8 cellular contexts compared by ENCODE assay signal in the genomic region with DNA sequence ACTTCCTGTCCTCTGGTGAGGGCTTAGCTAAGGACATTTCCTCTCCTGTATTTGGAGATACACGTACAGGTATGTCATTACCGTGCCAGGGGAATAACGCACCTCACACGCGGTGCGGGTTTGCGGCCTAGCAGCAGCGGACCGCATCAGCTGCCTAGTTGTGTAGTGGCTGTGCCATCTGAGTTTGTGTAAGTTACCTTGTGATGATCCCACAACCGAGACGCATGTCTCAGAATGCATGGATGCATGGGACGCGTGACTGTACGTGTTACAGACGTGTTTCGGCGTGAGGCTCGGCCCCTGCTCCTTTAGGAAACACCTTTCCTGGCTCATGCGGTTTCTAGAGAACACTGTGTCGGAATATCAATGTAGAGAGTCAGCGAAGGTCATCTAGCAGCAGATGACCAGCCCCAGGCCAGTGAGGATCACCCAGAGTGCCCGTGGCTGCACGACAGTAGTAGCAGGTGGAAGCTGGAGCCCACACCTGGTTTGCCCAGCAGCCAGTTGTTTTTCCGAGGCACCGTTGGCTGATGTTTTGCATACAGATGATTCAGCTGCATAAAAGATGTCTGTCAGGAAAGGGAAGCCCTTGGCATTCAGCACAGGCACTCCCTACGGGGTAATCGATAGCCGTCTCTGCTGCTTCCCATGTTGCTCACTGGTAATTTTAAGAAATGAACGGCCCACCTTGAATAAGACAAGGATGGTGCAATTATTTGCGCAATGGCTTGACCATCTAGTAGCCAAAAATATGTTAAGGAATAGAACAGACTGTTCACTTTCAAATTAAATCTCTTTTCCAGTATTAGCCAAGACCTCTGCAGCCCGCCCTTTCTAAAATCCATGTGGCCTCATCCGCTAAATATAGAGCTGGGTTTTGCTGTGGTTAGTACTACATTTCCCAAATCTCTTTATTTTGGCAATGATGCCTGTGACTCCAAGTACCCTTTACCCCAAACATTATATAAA. TPM values are rescaled to one million over a fixed set of nuclear protein-coding genes. Genes with fewer than 3 reads are reported as not detected.
DNase-seq lines count a peak whose midpoint lies in the region; TF ChIP-seq lines count a peak whose summit lies in the region.

No MANE protein-coding gene starts in this region.

- H3K4me3 ChIP-seq in LNCaP clone FGC (ENCODE audit: low read depth, low read length) (peak overlapping the region; percentile 79), iPS-11a (ENCODE audit: low read depth, low read length) (peak overlapping the region; percentile 62)

- no peak for DNase-seq in T-helper 2 cell treated with Interferon-gamma antibody and Interleukin-4, amounts not matched to agents 5 μg/mL and 100 μg/mL, for 36 hours (ENCODE audit: low spot score)
- DNase-seq in T-helper 2 cell (no peak), LNCaP clone FGC (ENCODE audit: low read depth) (no peak), retina (no peak), superior temporal gyrus (ENCODE audit: extremely low spot score) (no peak)
- no peak for DNase-seq in activated naive CD8-positive, alpha-beta T cell treated with anti-CD3 and anti-CD28 coated beads for 36 hours
- DNase-seq in stimulated activated CD4-positive, alpha-beta T cell treated with anti-CD3 and anti-CD28 coated beads, Interleukin-4, amount 100 ng/mL, for 24 hours: peak; percentile 11

- H3K4me3 Mint-ChIP-seq in T-helper 2 cell treated with Interferon-gamma antibody and Interleukin-4, amounts not matched to agents 5 μg/mL and 100 μg/mL, for 36 hours: peak overlapping the region; percentile 91
- H3K4me3 Mint-ChIP-seq in activated naive CD8-positive, alpha-beta T cell treated with anti-CD3 and anti-CD28 coated beads for 36 hours: peak overlapping the region; percentile 85

- H3K4me1 Mint-ChIP-seq in T-helper 2 cell treated with Interferon-gamma antibody and Interleukin-4, amounts not matched to agents 5 μg/mL and 100 μg/mL, for 36 hours (ENCODE audit: low read depth): peaks cover 20% of the 10 kb centered on the region
- H3K4me1 Mint-ChIP-seq in activated naive CD8-positive, alpha-beta T cell treated with anti-CD3 and anti-CD28 coated beads for 36 hours: peaks cover 21% of the 10 kb centered on the region

- TF ChIP-seq CTCF in LNCaP clone FGC (IDR thresholded peaks at IDR 0.05; ENCODE audit: control insufficient read depth, extremely low read depth, insufficient read depth): no peak

- H3K36me3 Mint-ChIP-seq in T-helper 2 cell treated with Interferon-gamma antibody and Interleukin-4, amounts not matched to agents 5 μg/mL and 100 μg/mL, for 36 hours (ENCODE audit: low read depth): no peaks in the 10 kb centered on the region
- no peaks in the 10 kb centered on the region for H3K36me3 Mint-ChIP-seq in activated naive CD8-positive, alpha-beta T cell treated with anti-CD3 and anti-CD28 coated beads for 36 hours

- H3K27me3 Mint-ChIP-seq in T-helper 2 cell treated with Interferon-gamma antibody and Interleukin-4, amounts not matched to agents 5 μg/mL and 100 μg/mL, for 36 hours (ENCODE audit: low read depth): peaks cover 36% of the 10 kb centered on the region
- H3K27me3 Mint-ChIP-seq in activated naive CD8-positive, alpha-beta T cell treated with anti-CD3 and anti-CD28 coated beads for 36 hours: peaks cover 28% of the 10 kb centered on the region

- H3K9me3 Mint-ChIP-seq in T-helper 2 cell treated with Interferon-gamma antibody and Interleukin-4, amounts not matched to agents 5 μg/mL and 100 μg/mL, for 36 hours: no peaks in the 10 kb centered on the region
- no peaks in the 10 kb centered on the region for H3K9me3 Mint-ChIP-seq in activated naive CD8-positive, alpha-beta T cell treated with anti-CD3 and anti-CD28 coated beads for 36 hours

- H3K27ac Mint-ChIP-seq in T-helper 2 cell treated with Interferon-gamma antibody and Interleukin-4, amounts not matched to agents 5 μg/mL and 100 μg/mL, for 36 hours: peak overlapping the region; percentile 76
- H3K27ac Mint-ChIP-seq in activated naive CD8-positive, alpha-beta T cell treated with anti-CD3 and anti-CD28 coated beads for 36 hours: peak overlapping the region; percentile 61

RNA-seq across cellular contexts. Expression of gene CLTCL1, which starts 1.0 kb away (rescaled TPM):
- total RNA-seq in activated naive CD8-positive, alpha-beta T cell treated with anti-CD3 and anti-CD28 coated beads for 36 hours: under 1 TPM; 0.29 to 0.52 TPM
